8 cellular contexts compared by ENCODE assay signal in the genomic region with DNA sequence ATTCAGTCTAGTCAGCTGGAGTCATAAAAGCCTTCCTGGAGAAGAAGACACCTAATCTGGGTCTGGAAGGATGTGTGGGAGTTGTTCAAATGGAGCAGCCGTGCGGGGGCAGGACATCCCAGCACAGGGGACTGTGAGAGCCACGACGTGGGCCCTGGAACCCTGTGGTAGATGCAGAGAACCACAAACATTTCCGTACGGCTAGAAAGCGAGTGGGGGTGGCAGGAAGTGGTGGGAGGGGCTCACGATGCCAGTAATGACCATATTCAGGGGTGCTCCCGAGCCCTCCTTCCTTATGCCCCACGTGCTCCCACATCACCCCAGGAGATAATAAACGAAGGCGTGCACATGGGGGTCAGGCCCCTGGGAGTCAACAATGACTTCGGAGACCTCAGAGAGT. TPM values are rescaled to one million over a fixed set of nuclear protein-coding genes. Genes with fewer than 3 reads are reported as not detected.
DNase-seq lines count a peak whose midpoint lies in the region; ATAC-seq and TF ChIP-seq lines count a peak whose summit lies in the region.

No MANE protein-coding gene starts in this region.

- H3K4me3 ChIP-seq in WERI-Rb-1 (ENCODE audit: low read depth, low read length): no peak overlapping the region

- DNase-seq in ELR (ENCODE audit: low read depth) (peak; percentile 81), M059J (ENCODE audit: low read depth) (peak; percentile 90), middle frontal gyrus (ENCODE audit: extremely low spot score, low spot score) (peak; percentile 5), NCI-H1092 treated with DMSO at 0.1 percent for 48 hours (lab: John Stamatoyannopoulos, UW) (no peak), WERI-Rb-1 (no peak), cerebellar nuclear complex (lab: John Stamatoyannopoulos, UW) (no peak)
- DNase-seq in activated T-helper 1 cell treated with anti-CD3 and anti-CD28 coated beads, Interleukin-12 subunit alpha, Interleukin-12 subunit beta, Interleukin-2, Interleukin-4 antibody, amounts not matched to agents 30 ng/mL and 10 ng/mL and 1 ng/mL, durations not matched to agents 14 hours and 24 hours and 36 hours (ENCODE audit: low spot score): peak; percentile 62

- H3K9me3 ChIP-seq in WERI-Rb-1 (ENCODE audit: severe bottlenecking): no peaks in the 10 kb centered on the region

- TF ChIP-seq CTCF in WERI-Rb-1 (IDR thresholded peaks at IDR 0.05; ENCODE audit: low read depth, low read length): no peak

- peaks cover 91% of the 10 kb centered on the region for H3K4me1 Mint-ChIP-seq in activated T-helper 1 cell treated with anti-CD3 and anti-CD28 coated beads, Interleukin-12 subunit alpha, Interleukin-12 subunit beta, Interleukin-2, Interleukin-4 antibody, amounts not matched to agents 30 ng/mL and 10 ng/mL and 1 ng/mL, durations not matched to agents 14 hours and 24 hours and 36 hours (ENCODE audit: low read depth)
- peaks cover 11% of the 10 kb centered on the region for H3K4me1 Mint-ChIP-seq in stimulated activated memory B cell treated with anti-CD40 and anti-IgM and Interleukin-4, amounts not matched to agents 10 μg/mL and 1 μg/mL and 100 μg/mL, for 72 hours

- H3K36me3 ChIP-seq in WERI-Rb-1: no peaks in the 10 kb centered on the region

- ATAC-seq in stimulated activated memory B cell treated with anti-CD40 and anti-IgM and Interleukin-4, amounts not matched to agents 10 μg/mL and 1 μg/mL and 100 μg/mL, for 72 hours: peak; percentile 60

- H3K4me3 Mint-ChIP-seq in activated T-helper 1 cell treated with anti-CD3 and anti-CD28 coated beads, Interleukin-12 subunit alpha, Interleukin-12 subunit beta, Interleukin-2, Interleukin-4 antibody, amounts not matched to agents 30 ng/mL and 10 ng/mL and 1 ng/mL, durations not matched to agents 14 hours and 24 hours and 36 hours: peak overlapping the region; percentile 82
- peak overlapping the region; percentile 27 for H3K4me3 Mint-ChIP-seq in stimulated activated memory B cell treated with anti-CD40 and anti-IgM and Interleukin-4, amounts not matched to agents 10 μg/mL and 1 μg/mL and 100 μg/mL, for 72 hours

- peaks cover 9% of the 10 kb centered on the region for H3K36me3 Mint-ChIP-seq in activated T-helper 1 cell treated with anti-CD3 and anti-CD28 coated beads, Interleukin-12 subunit alpha, Interleukin-12 subunit beta, Interleukin-2, Interleukin-4 antibody, amounts not matched to agents 30 ng/mL and 10 ng/mL and 1 ng/mL, durations not matched to agents 14 hours and 24 hours and 36 hours (ENCODE audit: low read depth)
- no peaks in the 10 kb centered on the region for H3K36me3 Mint-ChIP-seq in stimulated activated memory B cell treated with anti-CD40 and anti-IgM and Interleukin-4, amounts not matched to agents 10 μg/mL and 1 μg/mL and 100 μg/mL, for 72 hours

- H3K27me3 ChIP-seq in WERI-Rb-1 (ENCODE audit: insufficient read depth, low read depth, severe bottlenecking): peaks cover 87% of the 10 kb centered on the region

- H3K27me3 Mint-ChIP-seq in activated T-helper 1 cell treated with anti-CD3 and anti-CD28 coated beads, Interleukin-12 subunit alpha, Interleukin-12 subunit beta, Interleukin-2, Interleukin-4 antibody, amounts not matched to agents 30 ng/mL and 10 ng/mL and 1 ng/mL, durations not matched to agents 14 hours and 24 hours and 36 hours (ENCODE audit: insufficient read depth): peaks cover 5% of the 10 kb centered on the region
- peaks cover 51% of the 10 kb centered on the region for H3K27me3 Mint-ChIP-seq in stimulated activated memory B cell treated with anti-CD40 and anti-IgM and Interleukin-4, amounts not matched to agents 10 μg/mL and 1 μg/mL and 100 μg/mL, for 72 hours

- no peak overlapping the region for H3K27ac ChIP-seq in WERI-Rb-1

- intact Hi-C loops in activated T-helper 1 cell treated with anti-CD3 and anti-CD28 coated beads, Interleukin-12 subunit alpha, Interleukin-12 subunit beta, Interleukin-2, Interleukin-4 antibody, amounts not matched to agents 30 ng/mL and 10 ng/mL and 1 ng/mL, durations not matched to agents 14 hours and 24 hours and 36 hours (cut with micrococcal nuclease): loop anchor here (1.0 to 10.0 kb wide), 4 partner anchors 9 to 880 kb away; no protein-coding TSS in a partner anchor

- H3K9me3 Mint-ChIP-seq in activated T-helper 1 cell treated with anti-CD3 and anti-CD28 coated beads, Interleukin-12 subunit alpha, Interleukin-12 subunit beta, Interleukin-2, Interleukin-4 antibody, amounts not matched to agents 30 ng/mL and 10 ng/mL and 1 ng/mL, durations not matched to agents 14 hours and 24 hours and 36 hours: no peaks in the 10 kb centered on the region
- no peaks in the 10 kb centered on the region for H3K9me3 Mint-ChIP-seq in stimulated activated memory B cell treated with anti-CD40 and anti-IgM and Interleukin-4, amounts not matched to agents 10 μg/mL and 1 μg/mL and 100 μg/mL, for 72 hours

- H3K27ac Mint-ChIP-seq in activated T-helper 1 cell treated with anti-CD3 and anti-CD28 coated beads, Interleukin-12 subunit alpha, Interleukin-12 subunit beta, Interleukin-2, Interleukin-4 antibody, amounts not matched to agents 30 ng/mL and 10 ng/mL and 1 ng/mL, durations not matched to agents 14 hours and 24 hours and 36 hours: peak overlapping the region; percentile 91
- no peak overlapping the region for H3K27ac Mint-ChIP-seq in stimulated activated memory B cell treated with anti-CD40 and anti-IgM and Interleukin-4, amounts not matched to agents 10 μg/mL and 1 μg/mL and 100 μg/mL, for 72 hours

RNA-seq across cellular contexts. Expression of gene COL6A3, which starts 21.0 kb away (rescaled TPM):
- 2.1 and 3.5 TPM in 2 replicates for total RNA-seq in M059J (2014; rRNA removed; shearing (Covaris generic))
- 13.1 and 15.5 TPM in 2 replicates for total RNA-seq in activated T-helper 1 cell treated with anti-CD3 and anti-CD28 coated beads, Interleukin-12 subunit alpha, Interleukin-12 subunit beta, Interleukin-2, Interleukin-4 antibody, amounts not matched to agents 30 ng/mL and 10 ng/mL and 1 ng/mL, durations not matched to agents 14 hours and 24 hours and 36 hours

RNA-seq across cellular contexts. Expression of gene MLPH, which starts 52.1 kb away (rescaled TPM):
- 50.7 and 68.8 TPM in 2 replicates for total RNA-seq in M059J (2014; rRNA removed; shearing (Covaris generic))
- total RNA-seq in activated T-helper 1 cell treated with anti-CD3 and anti-CD28 coated beads, Interleukin-12 subunit alpha, Interleukin-12 subunit beta, Interleukin-2, Interleukin-4 antibody, amounts not matched to agents 30 ng/mL and 10 ng/mL and 1 ng/mL, durations not matched to agents 14 hours and 24 hours and 36 hours: not detected in 2 replicates

Comparison
In these comparisons a context has a peak if more than half of its experiments do, and no peak if none do; other contexts are left out.
1. DNase-seq: peak in ELR (single experiment), M059J (single experiment), activated T-helper 1 cell treated with anti-CD3 and anti-CD28 coated beads, Interleukin-12 subunit alpha, Interleukin-12 subunit beta, Interleukin-2, Interleukin-4 antibody, amounts not matched to agents 30 ng/mL and 10 ng/mL and 1 ng/mL, durations not matched to agents 14 hours and 24 hours and 36 hours (single experiment) and middle frontal gyrus (single experiment); none in NCI-H1092 treated with DMSO at 0.1 percent for 48 hours (single experiment), WERI-Rb-1 (single experiment) and cerebellar nuclear complex (0 of 2).
2. RNA of gene MLPH, which starts 52.1 kb away (total RNA-seq): 50.7 to 68.8 TPM in M059J; not detected in activated T-helper 1 cell treated with anti-CD3 and anti-CD28 coated beads, Interleukin-12 subunit alpha, Interleukin-12 subunit beta, Interleukin-2, Interleukin-4 antibody, amounts not matched to agents 30 ng/mL and 10 ng/mL and 1 ng/mL, durations not matched to agents 14 hours and 24 hours and 36 hours; every median in the first group is over 10 times any median in the second.